13 cellular contexts compared by ENCODE assay signal in the genomic region with DNA sequence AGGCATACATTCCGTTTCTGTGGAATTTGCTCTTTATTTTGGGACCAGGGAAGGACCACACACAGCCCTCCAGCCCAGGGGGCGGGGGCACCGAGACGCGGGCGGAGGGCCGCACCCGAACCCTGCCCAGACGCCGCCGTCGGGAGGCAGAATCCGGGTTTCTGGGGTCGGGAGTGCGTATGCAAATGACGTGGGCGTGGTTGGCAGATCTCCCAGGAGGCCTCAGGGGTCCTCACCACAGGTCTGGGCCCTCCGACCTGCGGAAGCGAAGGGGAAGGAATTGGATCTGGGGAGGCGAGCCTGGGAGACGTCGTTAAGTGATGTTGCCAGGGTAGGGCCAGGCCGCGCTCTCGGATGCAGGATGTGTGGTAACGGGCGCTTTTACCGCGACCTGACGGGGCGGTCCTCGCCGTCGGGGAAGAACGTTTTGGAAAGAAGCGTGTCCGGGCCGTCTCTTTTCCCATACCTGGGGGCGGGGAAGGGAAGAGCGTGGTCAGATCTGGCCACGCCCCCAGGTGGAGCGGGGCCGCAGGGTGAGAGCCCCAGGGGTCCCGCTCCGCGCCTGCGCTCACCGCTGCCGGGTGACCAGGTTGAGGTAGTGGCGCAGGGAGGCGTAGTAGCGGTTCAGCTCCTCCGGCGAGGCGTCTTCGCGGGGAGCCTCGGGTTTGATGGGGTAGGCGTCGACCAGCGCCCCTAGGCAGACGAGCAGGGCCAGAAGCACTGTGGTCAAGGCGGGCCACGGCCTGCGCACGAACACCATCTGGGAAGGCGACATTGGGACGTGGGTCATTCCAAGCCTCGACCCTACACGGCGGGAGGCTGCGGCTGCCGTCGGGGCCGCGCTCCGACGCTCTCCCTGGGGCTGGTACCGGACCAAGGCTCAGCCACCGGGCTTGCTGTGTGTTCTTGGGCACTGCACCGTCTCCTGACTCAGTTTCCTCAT. TPM values are rescaled to one million over a fixed set of nuclear protein-coding genes. Genes with fewer than 3 reads are reported as not detected.
DNase-seq lines count a peak whose midpoint lies in the region; ATAC-seq and TF ChIP-seq lines count a peak whose summit lies in the region.
"Had no signal": no experiment of that assay in that cellular context is flagged by ENCODE, and none has a peak within 500 bp of the region (broad histone marks: within the 10 kb centered on the region; RNA-seq: fewer than 3 reads in every experiment).

No MANE protein-coding gene starts in this region.

- no peaks in the 10 kb centered on the region for H3K9me3 ChIP-seq in thoracic aorta
- H3K9me3 ChIP-seq: thyroid gland had no signal

- peaks cover 59% of the 10 kb centered on the region for H3K27me3 Mint-ChIP-seq in activated naive CD8-positive, alpha-beta T cell treated with anti-CD3 and anti-CD28 coated beads for 36 hours

- H3K27me3 ChIP-seq in thoracic aorta (replicated peaks; ENCODE audit: insufficient read depth) (peaks cover 15% of the 10 kb centered on the region), brain microvascular endothelial cell (replicated peaks) (peaks cover 37% of the 10 kb centered on the region)
- H3K27me3 ChIP-seq: thyroid gland had no signal

- H3K27ac ChIP-seq in thoracic aorta, result no peak overlapping the region
- H3K27ac ChIP-seq in brain microvascular endothelial cell, result no peak overlapping the region
- H3K27ac ChIP-seq: thyroid gland had no signal

- in situ Hi-C loops in brain microvascular endothelial cell (cut with HindIII; ENCODE audit: low pct_ligation_motif_present, low sequenced_read_pairs), result no loop called here

- ATAC-seq in left cardiac atrium (peak; percentile 22 to 32), Right ventricle myocardium inferior (no peak), thoracic aorta (ENCODE audit: insufficient number of reproducible peaks, low FRiP score, low read depth) (no peak), GM18873 (IDR thresholded peaks at IDR 0.05; ENCODE audit: low FRiP score, unreplicated experiment) (no peak)

- no peak overlapping the region for H3K27ac Mint-ChIP-seq in activated naive CD8-positive, alpha-beta T cell treated with anti-CD3 and anti-CD28 coated beads for 36 hours

- intact Hi-C loops in left cardiac atrium (cut with DNase I) (no loop called here), Right ventricle myocardium inferior (cut with DNase I) (no loop called here)

- no peaks in the 10 kb centered on the region for H3K36me3 ChIP-seq in thoracic aorta
- H3K36me3 ChIP-seq in brain microvascular endothelial cell (replicated peaks), result no peaks in the 10 kb centered on the region
- H3K36me3 ChIP-seq: thyroid gland had no signal

- peaks cover 3 to 6% of the 10 kb centered on the region in 2 donors for H3K4me1 ChIP-seq in thoracic aorta (ENCODE audit: control insufficient read depth in 1 of 2, low read depth in 2 of 2)

- peaks cover 3% of the 10 kb centered on the region for H3K4me1 Mint-ChIP-seq in activated naive CD8-positive, alpha-beta T cell treated with anti-CD3 and anti-CD28 coated beads for 36 hours

- peak overlapping the region; percentile 18 for H3K4me3 Mint-ChIP-seq in activated naive CD8-positive, alpha-beta T cell treated with anti-CD3 and anti-CD28 coated beads for 36 hours

- H3K36me3 Mint-ChIP-seq in activated naive CD8-positive, alpha-beta T cell treated with anti-CD3 and anti-CD28 coated beads for 36 hours, result no peaks in the 10 kb centered on the region

- DNase-seq in left cardiac atrium (no peak), Right ventricle myocardium inferior (ENCODE audit: missing footprints) (no peak), iPS-NIHi7 (ENCODE audit: extremely low spot score) (peak; percentile 90), thoracic aorta (ENCODE audit: low spot score) (no peak), SIG-M5 treated with dmso at 0.1 percent for 504 hours (lab: John Stamatoyannopoulos, UW; ENCODE audit: unreplicated experiment) (no peak), brain microvascular endothelial cell (no peak)
- peak; percentile 20 for DNase-seq in activated naive CD8-positive, alpha-beta T cell treated with anti-CD3 and anti-CD28 coated beads for 36 hours
- DNase-seq: CD8-positive, alpha-beta memory T cell; NCI-H526 treated with DMSO at 0.1 percent for 48 hours; occipital lobe had no signal

- H3K9me3 Mint-ChIP-seq in activated naive CD8-positive, alpha-beta T cell treated with anti-CD3 and anti-CD28 coated beads for 36 hours, result no peaks in the 10 kb centered on the region
- H3K9me3 Mint-ChIP-seq: CD8-positive, alpha-beta memory T cell had no signal

- TF ChIP-seq CTCF in thoracic aorta (IDR thresholded peaks at IDR 0.05), result no peak
- no peak for TF ChIP-seq CTCF in brain microvascular endothelial cell (IDR thresholded peaks at IDR 0.05; ENCODE audit: low read depth, low read length, missing control alignments)

- H3K4me3 ChIP-seq in thoracic aorta, result peak overlapping the region; percentile 23
- no peak overlapping the region for H3K4me3 ChIP-seq in brain microvascular endothelial cell (ENCODE audit: low read depth, low read length)

RNA-seq across cellular contexts. Expression of a gene that starts 0.7 kb away (rescaled TPM):
- total RNA-seq in left cardiac atrium (not detected), Right ventricle myocardium inferior (not detected), thoracic aorta (not detected)
- total RNA-seq in activated naive CD8-positive, alpha-beta T cell treated with anti-CD3 and anti-CD28 coated beads for 36 hours, result not detected
- total RNA-seq: CD8-positive, alpha-beta memory T cell; dermis microvascular lymphatic vessel endothelial cell; occipital lobe had no signal

RNA-seq across cellular contexts. Expression of a gene that starts 10.7 kb away (rescaled TPM):
- not detected for total RNA-seq in left cardiac atrium
- total RNA-seq in Right ventricle myocardium inferior, result not detected
- total RNA-seq in activated naive CD8-positive, alpha-beta T cell treated with anti-CD3 and anti-CD28 coated beads for 36 hours, result not detected
- not detected for total RNA-seq in thoracic aorta
- total RNA-seq: CD8-positive, alpha-beta memory T cell; dermis microvascular lymphatic vessel endothelial cell; occipital lobe; thyroid gland had no signal

RNA-seq across cellular contexts. Expression of a gene that starts 45.7 kb away (rescaled TPM):
- total RNA-seq in left cardiac atrium (10 to 100 TPM; 10.7 to 15.9 TPM), Right ventricle myocardium inferior (16.2 TPM), thoracic aorta (10 to 100 TPM; 10.7 to 15.0 TPM)
- 1 to 10 TPM; 5.2 to 6.5 TPM for total RNA-seq in activated naive CD8-positive, alpha-beta T cell treated with anti-CD3 and anti-CD28 coated beads for 36 hours

RNA-seq across cellular contexts. Expression of a gene that starts 51.4 kb away (rescaled TPM):
- total RNA-seq in left cardiac atrium (1 to 10 TPM; 1.3 to 1.4 TPM), Right ventricle myocardium inferior (0.68 TPM), thoracic aorta (under 1 TPM in 1 of 2 donors, not detected in 1; 0.92 TPM)
- total RNA-seq in activated naive CD8-positive, alpha-beta T cell treated with anti-CD3 and anti-CD28 coated beads for 36 hours, result 1 to 10 TPM in 1 of 2 experiments, under 1 TPM in 1; 0.82 to 1.1 TPM

Comparison
In these comparisons a context has a peak if more than half of its experiments do, and no peak if none do; other contexts are left out.
1. ATAC-seq: peak in left cardiac atrium (2 of 2); none in Right ventricle myocardium inferior (single experiment), thoracic aorta (single experiment) and GM18873 (single experiment).
2. DNase-seq: peak in activated naive CD8-positive, alpha-beta T cell treated with anti-CD3 and anti-CD28 coated beads for 36 hours (single experiment) and iPS-NIHi7 (single experiment); none in left cardiac atrium (single experiment), Right ventricle myocardium inferior (single experiment), thoracic aorta (single experiment), SIG-M5 treated with dmso at 0.1 percent for 504 hours (single experiment) and brain microvascular endothelial cell (single experiment).